ENCODE assay signal across 21 cellular contexts in the genomic region with DNA sequence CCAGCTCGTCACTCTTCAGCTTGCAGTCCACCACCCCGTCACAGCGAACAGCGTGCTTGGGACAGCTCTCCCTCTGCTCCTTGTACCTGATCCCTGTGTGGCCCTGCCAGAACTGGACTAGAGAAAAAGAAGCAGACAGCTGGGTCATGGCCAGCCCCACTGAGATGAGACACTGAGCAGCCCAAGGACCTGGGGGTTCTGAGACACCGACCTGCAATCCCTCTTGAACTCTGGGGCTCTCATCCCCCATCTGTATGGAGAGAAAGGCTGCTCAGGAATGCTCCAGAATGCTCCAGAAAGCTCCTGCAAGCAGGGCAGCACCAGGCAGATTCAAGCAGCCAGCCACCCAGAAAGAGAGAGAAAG. TPM values are rescaled to one million over a fixed set of nuclear protein-coding genes. Genes with fewer than 3 reads are reported as not detected.
A peak's percentile ranks its signal among the peaks of the same experiment; 100 is the strongest.
DNase-seq lines count a peak whose midpoint lies in the region; ATAC-seq and TF ChIP-seq lines count a peak whose summit lies in the region.
"Had no signal": no experiment of that assay in that cellular context is flagged by ENCODE, and none has a peak within 500 bp of the region (broad histone marks: within the 10 kb centered on the region; RNA-seq: fewer than 3 reads in every experiment).

No MANE protein-coding gene starts in this region.

- no peak for TF ChIP-seq POLR2A in spleen (IDR thresholded peaks at IDR 0.05)
- TF ChIP-seq POLR2A in gastroesophageal sphincter (IDR thresholded peaks at IDR 0.05), result no peak

- no peak overlapping the region for H3K4me3 ChIP-seq in Panc1 (ENCODE audit: low read depth in 2 of 2, low read length in 2 of 2)
- H3K4me3 ChIP-seq in spleen, result no peak overlapping the region
- H3K4me3 ChIP-seq in gastroesophageal sphincter, result no peak overlapping the region
- H3K4me3 ChIP-seq: SK-N-MC had no signal

- CTCF ChIA-PET in Panc1 (lab: Charles Lee), result no interaction called here

- no peak for TF ChIP-seq EP300 in gastroesophageal sphincter (IDR thresholded peaks at IDR 0.05)

- BruUV-seq in Panc1 (replicated peaks; lab: Mats Ljungman, UMichigan), result no TSS peak

- TF ChIP-seq CTCF in Panc1 (IDR thresholded peaks at IDR 0.05), result no peak
- no peak for TF ChIP-seq CTCF in spleen (IDR thresholded peaks at IDR 0.05 in 8 of 11, conservative IDR thresholded peaks at IDR 0.05 in 3 of 11)
- TF ChIP-seq CTCF in gastroesophageal sphincter (IDR thresholded peaks at IDR 0.05), result no peak

- intact Hi-C loops in Panc1 (cut with micrococcal nuclease; ENCODE audit: unreplicated experiment), result no loop called here
- intact Hi-C loops in spleen (cut with DNase I; ENCODE audit: low total_unique reads), result no loop called here

- H3K4me1 ChIP-seq in Panc1 (ENCODE audit: control insufficient read depth, insufficient read depth, low read length) (no peaks in the 10 kb centered on the region), spleen (peaks cover 0 to 18% (median 9%) of the 10 kb centered on the region in 6 donors), gastroesophageal sphincter (no peaks in the 10 kb centered on the region)

- H3K36me3 ChIP-seq in Panc1 (ENCODE audit: control insufficient read depth, insufficient read depth, low read length) (no peaks in the 10 kb centered on the region), spleen (no peaks in the 10 kb centered on the region), gastroesophageal sphincter (no peaks in the 10 kb centered on the region)

- H3K27me3 ChIP-seq in Panc1 (ENCODE audit: control insufficient read depth, insufficient read depth, low read length) (peaks cover 10% of the 10 kb centered on the region), spleen (replicated peaks in 1 of 7) (no peaks in the 10 kb centered on the region), gastroesophageal sphincter (no peaks in the 10 kb centered on the region)

- WGBS in spleen, 5 donors, result 94 to 97% (median 96%) methylated on average over 5 of the region's 5 CpGs
- 90 to 100% methylated on average over 2 to 4 of the region's 5 CpGs for WGBS in gastroesophageal sphincter (ENCODE audit: low coverage in 1 of 2), 2 donors

- POLR2A ChIA-PET in Panc1 (lab: Charles Lee), result interaction anchor here (0.6 kb wide), 1 partner anchor 418 kb away, joined by 3 read pairs; no protein-coding TSS in a partner anchor

- peak; percentile 11; the same call in 1 of the 2 replicates for ATAC-seq in Panc1
- ATAC-seq in gastroesophageal sphincter, result no peak
- ATAC-seq: HCT116 had no signal

- H3K9me3 ChIP-seq in Panc1 (ENCODE audit: control insufficient read depth, insufficient read depth, low read depth, low read length), result no peaks in the 10 kb centered on the region
- no peaks in the 10 kb centered on the region for H3K9me3 ChIP-seq in spleen
- no peaks in the 10 kb centered on the region for H3K9me3 ChIP-seq in gastroesophageal sphincter

- H3K27ac ChIP-seq in Panc1 (ENCODE audit: low read length) (no peak overlapping the region), spleen (no peak overlapping the region), gastroesophageal sphincter (no peak overlapping the region)
- H3K27ac ChIP-seq: 22Rv1, SK-N-MC had no signal

- in situ Hi-C loops in Panc1 (cut with HindIII; ENCODE audit: low pct_unique_long_range_greater_than_20kb, low sequenced_read_pairs), result no loop called here

- peak; percentile 49 for DNase-seq in activated CD8-positive, alpha-beta memory T cell treated with anti-CD3 and anti-CD28 coated beads for 24 hours
- DNase-seq in activated CD8-positive, alpha-beta memory T cell treated with anti-CD3 and anti-CD28 coated beads, Interleukin-2, amount 50 U/mL, for 4 hours, result no peak
- DNase-seq in Panc1 (ENCODE audit: low read depth, low spot score) (no peak), islet precursor cell (peak; percentile 47), spleen (peak; percentile 56), NCI-H1105 treated with DMSO at 0.1 percent for 48 hours (lab: John Stamatoyannopoulos, UW) (no peak), NCI-H774 (lab: John Stamatoyannopoulos, UW) (no peak)
- DNase-seq: CD4-positive, CD25-positive, alpha-beta regulatory T cell; COR-L47; GDM1; NCI-H1092 treated with DMSO at 0.1 percent for 48 hours; NCI-H2081 treated with DMSO at 0.1 percent for 48 hours; NCI-H748 treated with DMSO at 0.1 percent for 48 hours; SHP77 had no signal

RNA-seq across cellular contexts. Expression of a gene that starts 14.8 kb away (rescaled TPM):
- total RNA-seq in Panc1 (2021; ENCODE audit: unreplicated experiment) (not detected), spleen (1 to 10 TPM in 6 of 7 donors, under 1 TPM in 1; 0.95 to 2.2 (median 1.7) TPM), gastroesophageal sphincter (under 1 TPM in 3 of 4 donors, not detected in 1; 0.13 to 0.67 (median 0.31) TPM)
- not detected for polyA plus RNA-seq in Panc1 (2012; ENCODE audit: insufficient read length)
- polyA plus RNA-seq in spleen, result 1 to 10 TPM; 1.3 to 1.9 (median 1.5) TPM
- total RNA-seq: LHCN-M2, NCI-H460 had no signal

RNA-seq across cellular contexts. Expression of a gene that starts 37.9 kb away (rescaled TPM):
- 0.54 TPM for total RNA-seq in Panc1 (2021; ENCODE audit: unreplicated experiment)
- polyA plus RNA-seq in Panc1 (2012; ENCODE audit: insufficient read length), result 0.16 TPM
- 100 to 1,000 TPM in 5 of 7 donors, 10 to 100 TPM in 2; 75.4 to 230 (median 140) TPM for total RNA-seq in spleen
- polyA plus RNA-seq in spleen, result 10 to 100 TPM; 40.8 to 71.5 (median 51.4) TPM
- 10 to 100 TPM; 28.6 to 76.7 (median 74.4) TPM for total RNA-seq in gastroesophageal sphincter
- total RNA-seq: CD4-positive, CD25-positive, alpha-beta regulatory T cell; NCI-H460; OCI-LY7 had no signal
- polyA plus RNA-seq: CD4-positive, CD25-positive, alpha-beta regulatory T cell had no signal

Comparison
In these comparisons a context has a peak if more than half of its experiments do, and no peak if none do; other contexts are left out.
1. DNase-seq: peak in activated CD8-positive, alpha-beta memory T cell treated with anti-CD3 and anti-CD28 coated beads for 24 hours (single experiment), islet precursor cell (single experiment) and spleen (single experiment); none in activated CD8-positive, alpha-beta memory T cell treated with anti-CD3 and anti-CD28 coated beads, Interleukin-2, amount 50 U/mL, for 4 hours (single experiment), Panc1 (single experiment), NCI-H1105 treated with DMSO at 0.1 percent for 48 hours (single experiment) and NCI-H774 (single experiment).
2. RNA of a gene that starts 37.9 kb away (total RNA-seq): 75.4 to 230 TPM in spleen and 28.6 to 76.7 TPM in gastroesophageal sphincter; 0.54 TPM in Panc1 (single experiment); every median in the first group is over 10 times any median in the second.